Comparison of ENCODE assay signal across 7 cellular contexts in genomic region chr19:17680235-17680722, GRCh38. TPM values are rescaled to one million over a fixed set of nuclear protein-coding genes. Genes with fewer than 3 reads are reported as not detected.
DNase-seq lines count a peak whose midpoint lies in the region; ATAC-seq and TF ChIP-seq lines count a peak whose summit lies in the region.

No MANE protein-coding gene starts in this region.

- H3K4me2 ChIP-seq in PC-9: peak overlapping the region; percentile 76
- peak overlapping the region; percentile 56 for H3K4me2 ChIP-seq in skeletal muscle satellite cell (ENCODE audit: low read length)

- DNase-seq in GM20000 (ENCODE audit: low spot score) (peak; percentile 86), PC-9 (peak; percentile 37 to 51), hepatic stellate cell (ENCODE audit: low spot score) (peak; percentile 97)
- peak; percentile 62 for DNase-seq in activated naive CD8-positive, alpha-beta T cell treated with anti-CD3 and anti-CD28 coated beads, Interleukin-2, amount 10 ng/mL, durations not matched to agents 7 days and 5 days

- peak overlapping the region; percentile 16; the same call in 1 of the 2 replicates for H3K4me3 ChIP-seq in PC-9
- peak overlapping the region; percentile 49 for H3K4me3 ChIP-seq in skeletal muscle satellite cell (ENCODE audit: low read length)

- POLR2A ChIA-PET in PC-9 (lab: Charles Lee; ENCODE audit: unreplicated experiment): no interaction called here
- POLR2A ChIA-PET in activated naive CD8-positive, alpha-beta T cell treated with anti-CD3 and anti-CD28 coated beads, Interleukin-2, amount 10 ng/mL, durations not matched to agents 7 days and 5 days (lab: Charles Lee): no interaction called here

- H3K27me3 Mint-ChIP-seq in activated naive CD8-positive, alpha-beta T cell treated with anti-CD3 and anti-CD28 coated beads, Interleukin-2, amount 10 ng/mL, durations not matched to agents 7 days and 5 days: peaks cover 48% of the 10 kb centered on the region

- no peak overlapping the region for H3K27ac ChIP-seq in PC-9

- peaks cover 55% of the 10 kb centered on the region for H3K27me3 ChIP-seq in PC-9 (ENCODE audit: insufficient read depth, low read depth)
- H3K27me3 ChIP-seq in skeletal muscle satellite cell (ENCODE audit: control insufficient read depth, insufficient read depth, low read length): peaks cover 45% of the 10 kb centered on the region

- TF ChIP-seq CTCF in GM20000 (IDR thresholded peaks at IDR 0.05; ENCODE audit: extremely low read depth, missing control alignments): no peak
- TF ChIP-seq CTCF in PC-9 (conservative IDR thresholded peaks at IDR 0.05): no peak

- H3K36me3 ChIP-seq in PC-9 (ENCODE audit: low read depth): no peaks in the 10 kb centered on the region
- H3K36me3 ChIP-seq in skeletal muscle satellite cell (ENCODE audit: insufficient read depth, low read length): no peaks in the 10 kb centered on the region

- intact Hi-C loops in PC-9 (cut with micrococcal nuclease; ENCODE audit: unreplicated experiment): no loop called here

- H3K9me3 ChIP-seq in PC-9 (ENCODE audit: insufficient read depth, low read depth): no peaks in the 10 kb centered on the region
- H3K9me3 ChIP-seq in skeletal muscle satellite cell (replicated peaks; ENCODE audit: low read length): no peaks in the 10 kb centered on the region

- peaks cover 5% of the 10 kb centered on the region for H3K4me1 Mint-ChIP-seq in activated naive CD8-positive, alpha-beta T cell treated with anti-CD3 and anti-CD28 coated beads, Interleukin-2, amount 10 ng/mL, durations not matched to agents 7 days and 5 days

- H2AFZ ChIP-seq in PC-9: peak overlapping the region; percentile 67; the same call in 1 of the 2 replicates

- CTCF ChIA-PET in PC-9 (lab: Charles Lee): no interaction called here

- BruUV-seq in PC-9 (replicated peaks; lab: Mats Ljungman, UMichigan): no TSS peak

- H3K9me2 ChIP-seq in PC-9 (ENCODE audit: insufficient read depth): no peaks in the 10 kb centered on the region

- no peak overlapping the region for H3K27ac Mint-ChIP-seq in activated naive CD8-positive, alpha-beta T cell treated with anti-CD3 and anti-CD28 coated beads, Interleukin-2, amount 10 ng/mL, durations not matched to agents 7 days and 5 days

- peak; percentile 90 for ATAC-seq in activated naive CD8-positive, alpha-beta T cell treated with anti-CD3 and anti-CD28 coated beads, Interleukin-2, amount 10 ng/mL, durations not matched to agents 7 days and 5 days (ENCODE audit: low read depth)
- no peak for ATAC-seq in GM21526 (IDR thresholded peaks at IDR 0.05; ENCODE audit: low FRiP score, unreplicated experiment)
- no peak for ATAC-seq in GM21390 (IDR thresholded peaks at IDR 0.05; ENCODE audit: unreplicated experiment)

- H3K4me1 ChIP-seq in PC-9 (replicated peaks; ENCODE audit: insufficient read depth) (peaks cover 9% of the 10 kb centered on the region), skeletal muscle satellite cell (ENCODE audit: control insufficient read depth, insufficient read depth, low read length) (peaks cover 9% of the 10 kb centered on the region)

- H3K79me2 ChIP-seq in PC-9 (ENCODE audit: low read depth): no peaks in the 10 kb centered on the region

- peak overlapping the region; percentile 44 for H3K4me3 Mint-ChIP-seq in activated naive CD8-positive, alpha-beta T cell treated with anti-CD3 and anti-CD28 coated beads, Interleukin-2, amount 10 ng/mL, durations not matched to agents 7 days and 5 days

- no peaks in the 10 kb centered on the region for H4K20me1 ChIP-seq in PC-9 (ENCODE audit: insufficient read depth)

- H3F3A ChIP-seq in PC-9 (ENCODE audit: insufficient read depth, low read depth): 0 out of 2 replicates have a peak, but pooled peaks cover 17% of the 10 kb centered on the region

- H3K9ac ChIP-seq in skeletal muscle satellite cell (ENCODE audit: low read depth, low read length): no peak overlapping the region

- H3K36me3 Mint-ChIP-seq in activated naive CD8-positive, alpha-beta T cell treated with anti-CD3 and anti-CD28 coated beads, Interleukin-2, amount 10 ng/mL, durations not matched to agents 7 days and 5 days: no peaks in the 10 kb centered on the region

- H3K9me3 Mint-ChIP-seq in activated naive CD8-positive, alpha-beta T cell treated with anti-CD3 and anti-CD28 coated beads, Interleukin-2, amount 10 ng/mL, durations not matched to agents 7 days and 5 days: no peaks in the 10 kb centered on the region

RNA-seq across cellular contexts. Expression of gene UNC13A, which starts 7.9 kb away (rescaled TPM):
- total RNA-seq in PC-9 (2021): 0.17 and 0.20 TPM in 2 replicates
- under 1 TPM; 0.06 to 0.25 TPM for total RNA-seq in activated naive CD8-positive, alpha-beta T cell treated with anti-CD3 and anti-CD28 coated beads, Interleukin-2, amount 10 ng/mL, durations not matched to agents 7 days and 5 days
- 0.22 and 1.3 TPM in 2 replicates for total RNA-seq in skeletal muscle satellite cell (2012; rRNA removed)

RNA-seq across cellular contexts. Expression of gene MAP1S, which starts 39.0 kb away (rescaled TPM):
- 74.6 and 86.9 TPM in 2 replicates for total RNA-seq in PC-9 (2021)
- total RNA-seq in activated naive CD8-positive, alpha-beta T cell treated with anti-CD3 and anti-CD28 coated beads, Interleukin-2, amount 10 ng/mL, durations not matched to agents 7 days and 5 days: 10 to 100 TPM; 71.2 to 78.4 TPM
- total RNA-seq in skeletal muscle satellite cell (2012; rRNA removed): 20.3 and 31.2 TPM in 2 replicates

Comparison
In these comparisons a context has a peak if more than half of its experiments do, and no peak if none do; other contexts are left out.
1. DNase-seq: peak in every context shown above with its lines; median percentile 97 in hepatic stellate cell; 86 in GM20000; 62 in activated naive CD8-positive, alpha-beta T cell treated with anti-CD3 and anti-CD28 coated beads, Interleukin-2, amount 10 ng/mL, durations not matched to agents 7 days and 5 days; 44 in PC-9.